Comparison of ENCODE assay signal across 12 cellular contexts in genomic region chr1:220544901-220545303, GRCh38. TPM values are rescaled to one million over a fixed set of nuclear protein-coding genes. Genes with fewer than 3 reads are reported as not detected.
DNase-seq lines count a peak whose midpoint lies in the region; TF ChIP-seq lines count a peak whose summit lies in the region.
"Had no signal": no experiment of that assay in that cellular context is flagged by ENCODE, and none has a peak within 500 bp of the region (broad histone marks: within the 10 kb centered on the region; RNA-seq: fewer than 3 reads in every experiment).

No MANE protein-coding gene starts in this region.

- H4K20me1 ChIP-seq in osteoblast (ENCODE audit: insufficient read depth, low read length): no peaks in the 10 kb centered on the region

- no peak overlapping the region for H3K4me2 ChIP-seq in osteoblast (ENCODE audit: insufficient read depth, low read length)

- H3K4me1 ChIP-seq in osteoblast (ENCODE audit: insufficient read depth, low read length): no peaks in the 10 kb centered on the region

- no peak for TF ChIP-seq CTCF in osteoblast (IDR thresholded peaks at IDR 0.05; ENCODE audit: extremely low read depth, low read depth, low read length)

- no peak overlapping the region for H3K4me3 ChIP-seq in osteoblast (ENCODE audit: insufficient read depth, low read length)
- H3K4me3 ChIP-seq: tibial artery had no signal

- no peaks in the 10 kb centered on the region for H3K36me3 ChIP-seq in osteoblast (ENCODE audit: insufficient read depth, low read length)
- H3K36me3 ChIP-seq: tibial artery had no signal

- in situ Hi-C loops in KBM-7 (cut with MboI; ENCODE audit: low pct_unique_long_range_greater_than_20kb, low sequenced_read_pairs): no loop called here

- DNase-seq in EL: peak; percentile 5
- DNase-seq in KBM-7: peak; percentile 18
- peak in 7 of 61 donors; percentile 9 to 52 (median 23) for DNase-seq in caudate nucleus (lab: John Stamatoyannopoulos, UW)
- no peak for DNase-seq in osteoblast (ENCODE audit: insufficient read length, low spot score, missing footprints)
- no peak for DNase-seq in COR-L47 (lab: John Stamatoyannopoulos, UW)
- no peak for DNase-seq in midbrain (lab: John Stamatoyannopoulos, UW)
- no peak for DNase-seq in substantia nigra (lab: John Stamatoyannopoulos, UW)
- no peak for DNase-seq in GOT3 (lab: John Stamatoyannopoulos, UW)
- DNase-seq: activated T-cell treated with anti-CD3 and anti-CD28 coated beads, Interleukin-2, amount 50 U/mL, for 48 hours; effector memory CD8-positive, alpha-beta T cell; tibial artery had no signal

- H2AFZ ChIP-seq in osteoblast (ENCODE audit: low read length): peak overlapping the region; percentile 29

- H3K9me3 ChIP-seq in osteoblast (ENCODE audit: low read depth, low read length): no peaks in the 10 kb centered on the region
- H3K9me3 ChIP-seq: tibial artery had no signal

- H3K27ac ChIP-seq in caudate nucleus (ENCODE audit: low read depth, low read length) (peak overlapping the region; percentile 23), osteoblast (ENCODE audit: low read depth, low read length) (no peak overlapping the region), substantia nigra (ENCODE audit: low read depth, low read length, poor library complexity, severe bottlenecking) (no peak overlapping the region)
- H3K27ac ChIP-seq: tibial artery had no signal

- H3K27me3 ChIP-seq in osteoblast (ENCODE audit: insufficient read depth, low read length): no peaks in the 10 kb centered on the region
- H3K27me3 ChIP-seq: tibial artery had no signal

- H3K79me2 ChIP-seq in osteoblast (ENCODE audit: insufficient read depth, low read length): no peaks in the 10 kb centered on the region

RNA-seq across cellular contexts. Expression of gene MARK1, which starts 17.0 kb away (rescaled TPM):
- total RNA-seq in osteoblast: 0.72 and 1.5 TPM in 2 replicates
- total RNA-seq: T-helper 1 cell treated with Interleukin-12 subunit alpha and Interleukin-12 subunit beta and Interleukin-4 antibody, amounts not matched to agents 30 ng/mL and 1 ng/mL, for 36 hours had no signal

Comparison
In these comparisons a context has a peak if more than half of its experiments do, and no peak if none do; other contexts are left out.
1. DNase-seq: peak in EL (single experiment) and KBM-7 (single experiment); none in osteoblast (single experiment), COR-L47 (single experiment), midbrain (single experiment), substantia nigra (0 of 49) and GOT3 (single experiment).